Comparison of ENCODE assay signal across 6 cellular contexts in the genomic region with DNA sequence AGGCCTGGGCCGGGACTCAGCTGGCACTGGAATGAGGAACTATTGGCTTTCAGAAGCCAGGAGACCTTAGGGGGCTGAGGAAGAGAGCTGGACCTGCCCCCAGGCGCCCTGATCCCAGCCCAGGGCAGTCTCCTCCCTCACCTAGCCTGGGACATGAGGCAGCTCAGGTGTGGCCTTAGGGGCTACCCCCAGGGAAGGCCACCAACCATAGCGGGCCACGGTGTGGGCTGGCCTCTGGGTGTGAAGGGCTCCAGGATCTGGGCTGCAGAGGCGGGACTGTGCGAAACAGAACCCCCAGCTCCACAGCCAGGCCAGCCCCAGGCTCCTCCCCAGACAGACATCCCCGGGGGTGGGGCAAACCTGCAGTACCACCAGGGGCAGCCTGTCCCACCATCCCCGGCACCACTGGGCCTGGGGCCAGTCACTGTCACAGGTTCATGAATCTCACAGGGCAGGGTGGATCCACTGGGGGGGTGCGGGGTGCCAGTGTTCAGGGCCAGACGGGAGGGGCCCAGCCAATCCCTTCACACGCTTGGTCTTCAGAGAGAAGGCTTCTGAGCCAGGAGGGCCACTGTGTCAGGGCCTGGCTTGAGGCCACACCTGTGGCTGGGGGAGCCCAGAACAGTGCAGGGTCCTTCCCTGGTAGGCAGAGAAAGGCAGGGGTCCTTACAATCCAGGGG. TPM values are rescaled to one million over a fixed set of nuclear protein-coding genes. Genes with fewer than 3 reads are reported as not detected.
DNase-seq lines count a peak whose midpoint lies in the region; ATAC-seq and TF ChIP-seq lines count a peak whose summit lies in the region.

No MANE protein-coding gene starts in this region.

- DNase-seq in Daoy (ENCODE audit: low read depth) (peak; percentile 30), lung (ENCODE audit: low spot score) (peak; percentile 67), retina (no peak), NCI-H2171 (lab: John Stamatoyannopoulos, UW) (no peak)

- H3K9me3 ChIP-seq in lung (ENCODE audit: control insufficient read depth in 2 of 2, insufficient read depth in 1 of 2, low read length in 1 of 2) = no peaks in the 10 kb centered on the region

- peaks cover 11 to 65% of the 10 kb centered on the region in 2 donors for H3K4me1 ChIP-seq in lung (ENCODE audit: control insufficient read depth in 2 of 2, insufficient read depth in 2 of 2, low read length in 2 of 2)

- H3K27ac ChIP-seq in VCaP (peak overlapping the region; percentile 90), lung (ENCODE audit: low read depth in 1 of 2, low read length in 1 of 2) (peak overlapping the region; percentile 51 to 84)

- 32 to 33% methylated on average over 11 of the region's 11 CpGs for WGBS in lung, 2 donors

- H3K36me3 ChIP-seq in lung (ENCODE audit: control insufficient read depth in 2 of 2, insufficient read depth in 2 of 2, low read length in 2 of 2) = peaks cover 0 to 17% of the 10 kb centered on the region in 2 donors

- H3K27me3 ChIP-seq in lung (ENCODE audit: control insufficient read depth, insufficient read depth) = no peaks in the 10 kb centered on the region

- no peak overlapping the region for H3K4me3 ChIP-seq in lung

- no peak for TF ChIP-seq CTCF in VCaP (conservative IDR thresholded peaks at IDR 0.05)
- TF ChIP-seq CTCF in lung (IDR thresholded peaks at IDR 0.05; ENCODE audit: control extremely low read depth, extremely low read depth) = no peak

- ATAC-seq in lung (ENCODE audit: insufficient read depth, low FRiP score) (no peak), HG03457 (IDR thresholded peaks at IDR 0.05; ENCODE audit: unreplicated experiment) (no peak)

RNA-seq across cellular contexts. Expression of gene PLXNB2, which starts 3.5 kb away (rescaled TPM):
- 35.8 and 42.4 TPM in 2 replicates for total RNA-seq in Daoy (2014; rRNA removed; shearing (Covaris generic))
- 100 to 1,000 TPM; 212 to 310 TPM for total RNA-seq in lung
- polyA plus RNA-seq in lung = 100 to 1,000 TPM; 123 to 134 TPM

RNA-seq across cellular contexts. Expression of gene DENND6B, which starts 22.8 kb away (rescaled TPM):
- total RNA-seq in Daoy (2014; rRNA removed; shearing (Covaris generic)) = 0.09 and 1.3 TPM in 2 replicates
- 10 to 100 TPM; 10.5 to 26.0 TPM for total RNA-seq in lung
- 10 to 100 TPM in 1 of 2 donors, 1 to 10 TPM in 1; 8.0 to 14.7 TPM for polyA plus RNA-seq in lung

RNA-seq across cellular contexts. Expression of gene MAPK11, which starts 33.8 kb away (rescaled TPM):
- 1.3 and 4.8 TPM in 2 replicates for total RNA-seq in Daoy (2014; rRNA removed; shearing (Covaris generic))
- 10 to 100 TPM in 1 of 2 donors, 1 to 10 TPM in 1; 8.3 to 15.3 TPM for total RNA-seq in lung
- polyA plus RNA-seq in lung = 10 to 100 TPM in 1 of 2 donors, 1 to 10 TPM in 1; 9.9 to 13.9 TPM

RNA-seq across cellular contexts. Expression of gene PPP6R2, which starts 39.1 kb away (rescaled TPM):
- total RNA-seq in Daoy (2014; rRNA removed; shearing (Covaris generic)) = 29.3 and 39.1 TPM in 2 replicates
- total RNA-seq in lung = 10 to 100 TPM; 48.1 to 70.0 TPM
- polyA plus RNA-seq in lung = 10 to 100 TPM; 35.2 to 45.1 TPM

RNA-seq across cellular contexts. Expression of gene MAPK12, which starts 42.5 kb away (rescaled TPM):
- 14.6 and 16.9 TPM in 2 replicates for total RNA-seq in Daoy (2014; rRNA removed; shearing (Covaris generic))
- 10 to 100 TPM; 10.4 to 11.5 TPM for total RNA-seq in lung
- 10 to 100 TPM; 12.2 to 13.1 TPM for polyA plus RNA-seq in lung

Comparison
In these comparisons a context has a peak if more than half of its experiments do, and no peak if none do; other contexts are left out.
1. DNase-seq: peak in Daoy (single experiment) and lung (single experiment); none in retina (single experiment) and NCI-H2171 (single experiment).